Comparison of ENCODE assay signal across 15 cellular contexts in the genomic region with DNA sequence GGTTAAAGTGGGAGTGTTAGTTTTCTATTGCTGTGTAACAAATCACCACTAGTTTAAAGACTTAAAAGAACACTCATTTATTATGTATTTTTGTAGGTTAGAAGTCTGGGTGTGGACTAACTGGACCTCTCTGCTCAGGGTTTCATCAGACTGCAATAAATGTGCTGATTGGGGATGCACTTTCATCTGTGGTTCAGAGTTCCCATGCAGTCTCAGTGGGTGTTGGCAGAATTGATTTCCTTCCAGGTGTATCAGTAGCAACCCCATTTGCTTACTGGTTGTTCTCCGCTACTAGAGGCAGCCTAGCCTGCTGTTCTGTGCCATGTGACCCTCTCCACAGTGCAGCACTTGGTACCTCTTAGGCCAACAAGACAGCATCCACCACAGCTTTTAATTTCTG.
DNase-seq lines count a peak whose midpoint lies in the region; ATAC-seq and TF ChIP-seq lines count a peak whose summit lies in the region.
"Had no signal": no experiment of that assay in that cellular context is flagged by ENCODE, and none has a peak within 500 bp of the region (broad histone marks: within the 10 kb centered on the region; RNA-seq: fewer than 3 reads in every experiment).

No MANE protein-coding gene starts in this region.

- no peak for ATAC-seq in Right ventricle myocardium inferior

- H3K23ac ChIP-seq in neuronal stem cell (ENCODE audit: low read depth, low read length, poor library complexity), result no peak overlapping the region

- POLR2A ChIA-PET in SK-N-SH (lab: Yijun Ruan, JAX), result no interaction called here

- H3F3A ChIP-seq in SK-N-SH (replicated peaks; ENCODE audit: insufficient read depth), result no peaks in the 10 kb centered on the region

- H3K4me2 ChIP-seq in hepatocyte (no peak overlapping the region), neuronal stem cell (ENCODE audit: insufficient read depth, low read length, poor library complexity, severe bottlenecking) (no peak overlapping the region), SK-N-SH (no peak overlapping the region)

- H3K27ac ChIP-seq in hepatocyte (no peak overlapping the region), neuronal stem cell (replicated peaks; ENCODE audit: low read length) (peak overlapping the region; percentile 27), SK-N-SH (ENCODE audit: low read depth in 2 of 2, low read length in 1 of 2) (no peak overlapping the region)
- H3K27ac ChIP-seq: GM23248 had no signal

- no peak overlapping the region for H2AFZ ChIP-seq in hepatocyte
- H2AFZ ChIP-seq in neuronal stem cell (ENCODE audit: low read length), result no peak overlapping the region
- H2AFZ ChIP-seq in SK-N-SH (ENCODE audit: low read depth), result no peak overlapping the region
- H2AFZ ChIP-seq: GM23248 had no signal

- H3K14ac ChIP-seq in neuronal stem cell (ENCODE audit: low read length), result peak overlapping the region; percentile 31

- no peak overlapping the region for H3K9ac ChIP-seq in neuronal stem cell (ENCODE audit: low read depth, low read length, poor library complexity)
- no peak overlapping the region for H3K9ac ChIP-seq in SK-N-SH
- H3K9ac ChIP-seq: GM23248 had no signal

- no peak overlapping the region for H2BK120ac ChIP-seq in neuronal stem cell (ENCODE audit: low read depth, low read length)

- H3K79me1 ChIP-seq in neuronal stem cell (ENCODE audit: low read depth, low read length), result no peaks in the 10 kb centered on the region

- no peak overlapping the region for H3K4ac ChIP-seq in neuronal stem cell (ENCODE audit: low read length)

- H4K20me1 ChIP-seq in hepatocyte (ENCODE audit: insufficient read depth, poor library complexity, severe bottlenecking), result no peaks in the 10 kb centered on the region
- H4K20me1 ChIP-seq in SK-N-SH (ENCODE audit: insufficient read depth), result no peaks in the 10 kb centered on the region

- H3K4me3 ChIP-seq in hepatocyte (no peak overlapping the region), neuronal stem cell (ENCODE audit: low read length in 2 of 2) (no peak overlapping the region), SK-N-SH (ENCODE audit: low read depth in 2 of 2, low read length in 1 of 2) (no peak overlapping the region)
- H3K4me3 ChIP-seq: GM23248, HAP-1 had no signal

- H3K79me2 ChIP-seq in hepatocyte, result no peaks in the 10 kb centered on the region
- H3K79me2 ChIP-seq in SK-N-SH (ENCODE audit: insufficient read depth), result no peaks in the 10 kb centered on the region

- TF ChIP-seq CTCF in hepatocyte (IDR thresholded peaks at IDR 0.05; ENCODE audit: poor library complexity), result no peak
- no peak for TF ChIP-seq CTCF in SK-N-SH (IDR thresholded peaks at IDR 0.05)

- CTCF ChIA-PET in SK-N-SH (lab: Yijun Ruan, JAX), result no interaction called here

- H3K27me3 ChIP-seq in hepatocyte (no peaks in the 10 kb centered on the region), neuronal stem cell (ENCODE audit: control insufficient read depth in 3 of 3, insufficient read depth in 3 of 3, low read depth in 1 of 3, low read length in 3 of 3) (no peaks in the 10 kb centered on the region), SK-N-SH (ENCODE audit: insufficient read depth) (no peaks in the 10 kb centered on the region)

- no peak overlapping the region for H2AK5ac ChIP-seq in neuronal stem cell (ENCODE audit: low read depth, low read length)

- no peak overlapping the region for H2BK12ac ChIP-seq in neuronal stem cell (ENCODE audit: low read length)

- no peaks in the 10 kb centered on the region for H3K9me3 ChIP-seq in hepatocyte (ENCODE audit: low read depth)
- peaks cover 0 to 1% of the 10 kb centered on the region in 2 donors for H3K9me3 ChIP-seq in neuronal stem cell (replicated peaks in 1 of 2; ENCODE audit: control insufficient read depth in 2 of 2, insufficient read depth in 1 of 2, low read depth in 1 of 2, low read length in 2 of 2)
- no peaks in the 10 kb centered on the region for H3K9me3 ChIP-seq in SK-N-SH
- H3K9me3 ChIP-seq: HAP-1 had no signal

- H4K91ac ChIP-seq in neuronal stem cell (ENCODE audit: low read depth, low read length, poor library complexity), result no peak overlapping the region

- H3K36me3 ChIP-seq in hepatocyte (replicated peaks; ENCODE audit: insufficient read depth, low read depth) (no peaks in the 10 kb centered on the region), neuronal stem cell (replicated peaks in 1 of 2; ENCODE audit: control insufficient read depth in 2 of 2, insufficient read depth in 2 of 2, low read length in 2 of 2) (no peaks in the 10 kb centered on the region), SK-N-SH (replicated peaks in 1 of 2; ENCODE audit: control insufficient read depth in 1 of 2, insufficient read depth in 2 of 2, low read length in 1 of 2) (no peaks in the 10 kb centered on the region)
- H3K36me3 ChIP-seq: HAP-1 had no signal

- no peak overlapping the region for H2BK5ac ChIP-seq in neuronal stem cell (ENCODE audit: low read length)

- H3K9me2 ChIP-seq in hepatocyte (replicated peaks; ENCODE audit: insufficient read depth), result no peaks in the 10 kb centered on the region
- H3K9me2 ChIP-seq in SK-N-SH, result no peaks in the 10 kb centered on the region

- no peak overlapping the region for H3K18ac ChIP-seq in neuronal stem cell (ENCODE audit: low read length)

- DNase-seq in HuH-7 (ENCODE audit: low spot score) (peak; percentile 3), hepatocyte (ENCODE audit: low spot score) (peak; percentile 11), neuronal stem cell (ENCODE audit: low spot score) (no peak), SK-N-SH (no peak), NCI-H2081 treated with DMSO at 0.1 percent for 48 hours (lab: John Stamatoyannopoulos, UW) (no peak), Right ventricle myocardium inferior (ENCODE audit: missing footprints) (no peak)
- DNase-seq: C1 segment of cervical spinal cord; Calu3; CD4-positive, alpha-beta memory T cell; COR-L47; DMS53; DMS79 treated with DMSO at 0.1 percent for 48 hours; GM23248; HFFc6 had no signal

- TF ChIP-seq RAD21 in SK-N-SH (IDR thresholded peaks at IDR 0.05; ENCODE audit: low read length), result no peak

- H4K8ac ChIP-seq in neuronal stem cell (ENCODE audit: low read depth, low read length), result no peak overlapping the region

- TF ChIP-seq EP300 in SK-N-SH (IDR thresholded peaks at IDR 0.05; ENCODE audit: borderline replicate concordance in 1 of 2, low read depth in 1 of 2, low read length in 1 of 2), result no peak

- intact Hi-C loops in Right ventricle myocardium inferior (cut with DNase I), result no loop called here

- 85% methylated on average over 1 of the region's 1 CpG for whole genome bisulfite sequencing in hepatocyte (ENCODE audit: low lambda C conversion rate, missing lambda C conversion rate)
- WGBS in neuronal stem cell (ENCODE audit: extremely low coverage in 2 of 2, insufficient read length in 2 of 2, insufficient replicate concordance in 1 of 2), 2 donors, result no CpG with 5 or more reads among the region's 1 CpG
- WGBS in SK-N-SH (ENCODE audit: low lambda C conversion rate), result 79% methylated on average over 1 of the region's 1 CpG

- H3K4me1 ChIP-seq in hepatocyte (ENCODE audit: insufficient read depth), result no peaks in the 10 kb centered on the region
- H3K4me1 ChIP-seq in neuronal stem cell (ENCODE audit: control insufficient read depth in 2 of 2, insufficient read depth in 1 of 2, low read depth in 1 of 2, low read length in 2 of 2), result no peaks in the 10 kb centered on the region
- H3K4me1 ChIP-seq in SK-N-SH (ENCODE audit: control insufficient read depth in 1 of 2, insufficient read depth in 2 of 2, low read depth in 1 of 2, low read length in 1 of 2), result no peaks in the 10 kb centered on the region

- no peak overlapping the region for H2BK15ac ChIP-seq in neuronal stem cell (ENCODE audit: low read length)

TF ChIP-seq in SK-N-SH, 30 proteins besides CTCF, POLR2A, EP300 and RAD21:
- no peak for TF ChIP-seq MEF2A (IDR thresholded peaks at IDR 0.05; ENCODE audit: borderline replicate concordance, low read depth)
- TF ChIP-seq, protein P1, sequence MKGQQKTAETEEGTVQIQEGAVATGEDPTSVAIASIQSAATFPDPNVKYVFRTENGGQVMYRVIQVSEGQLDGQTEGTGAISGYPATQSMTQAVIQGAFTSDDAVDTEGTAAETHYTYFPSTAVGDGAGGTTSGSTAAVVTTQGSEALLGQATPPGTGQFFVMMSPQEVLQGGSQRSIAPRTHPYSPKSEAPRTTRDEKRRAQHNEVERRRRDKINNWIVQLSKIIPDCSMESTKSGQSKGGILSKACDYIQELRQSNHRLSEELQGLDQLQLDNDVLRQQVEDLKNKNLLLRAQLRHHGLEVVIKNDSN (IDR thresholded peaks at IDR 0.05; ENCODE audit: borderline replicate concordance, low read depth), result no peak
- no peak for TF ChIP-seq YY1 (IDR thresholded peaks at IDR 0.05; ENCODE audit: low read depth)
- TF ChIP-seq, protein P2, sequence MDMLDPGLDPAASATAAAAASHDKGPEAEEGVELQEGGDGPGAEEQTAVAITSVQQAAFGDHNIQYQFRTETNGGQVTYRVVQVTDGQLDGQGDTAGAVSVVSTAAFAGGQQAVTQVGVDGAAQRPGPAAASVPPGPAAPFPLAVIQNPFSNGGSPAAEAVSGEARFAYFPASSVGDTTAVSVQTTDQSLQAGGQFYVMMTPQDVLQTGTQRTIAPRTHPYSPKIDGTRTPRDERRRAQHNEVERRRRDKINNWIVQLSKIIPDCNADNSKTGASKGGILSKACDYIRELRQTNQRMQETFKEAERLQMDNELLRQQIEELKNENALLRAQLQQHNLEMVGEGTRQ (IDR thresholded peaks at IDR 0.05; ENCODE audit: borderline replicate concordance, low read depth, low read length), result no peak

Comparison
In these comparisons a context has a peak if more than half of its experiments do, and no peak if none do; other contexts are left out.
1. DNase-seq: peak in HuH-7 (single experiment) and hepatocyte (single experiment); none in neuronal stem cell (single experiment), SK-N-SH (single experiment), NCI-H2081 treated with DMSO at 0.1 percent for 48 hours (single experiment) and Right ventricle myocardium inferior (single experiment).